ENCODE assay signal across 13 cellular contexts in genomic region chr20:50747275-50747674, GRCh38. TPM values are rescaled to one million over a fixed set of nuclear protein-coding genes. Genes with fewer than 3 reads are reported as not detected.
DNase-seq lines count a peak whose midpoint lies in the region; ATAC-seq and TF ChIP-seq lines count a peak whose summit lies in the region.
"Had no signal": no experiment of that assay in that cellular context is flagged by ENCODE, and none has a peak within 500 bp of the region (broad histone marks: within the 10 kb centered on the region; RNA-seq: fewer than 3 reads in every experiment).

No MANE protein-coding gene starts in this region.

- no peaks in the 10 kb centered on the region for H3K9me3 ChIP-seq in left ventricle myocardium inferior (replicated peaks)
- no peaks in the 10 kb centered on the region for H3K9me3 ChIP-seq in right cardiac atrium (ENCODE audit: control insufficient read depth, low read length)
- H3K9me3 ChIP-seq in Panc1 (ENCODE audit: control insufficient read depth, insufficient read depth, low read depth, low read length) = no peaks in the 10 kb centered on the region
- no peaks in the 10 kb centered on the region for H3K9me3 ChIP-seq in colonic mucosa

- H3K4me3 ChIP-seq in left ventricle myocardium inferior (no peak overlapping the region), right cardiac atrium (ENCODE audit: low read length) (no peak overlapping the region), Panc1 (ENCODE audit: low read depth in 2 of 2, low read length in 2 of 2) (peak overlapping the region in 1 of 2 experiments; percentile 2; a peak in 1 of 4 replicates), colonic mucosa (no peak overlapping the region), coronary artery (no peak overlapping the region)

- H3K4me3 Mint-ChIP-seq in type B pancreatic cell = no peak overlapping the region

- WGBS in right cardiac atrium = 97% methylated on average over 2 of the region's 2 CpGs

- no peaks in the 10 kb centered on the region for H3K9me3 Mint-ChIP-seq in type B pancreatic cell
- H3K9me3 Mint-ChIP-seq: CD14-positive monocyte had no signal

- ATAC-seq in right cardiac atrium (no peak), Panc1 (no peak), HG03457 (IDR thresholded peaks at IDR 0.05; ENCODE audit: unreplicated experiment) (no peak)

- H3K9ac ChIP-seq in colonic mucosa (ENCODE audit: low read depth in 2 of 2, low read length in 2 of 2) = no peak overlapping the region

- no peaks in the 10 kb centered on the region for H3K27me3 ChIP-seq in left ventricle myocardium inferior (ENCODE audit: low read depth)
- no peaks in the 10 kb centered on the region for H3K27me3 ChIP-seq in right cardiac atrium (ENCODE audit: control insufficient read depth, insufficient read depth)
- H3K27me3 ChIP-seq in Panc1 (ENCODE audit: control insufficient read depth, insufficient read depth, low read length) = no peaks in the 10 kb centered on the region
- no peaks in the 10 kb centered on the region for H3K27me3 ChIP-seq in colonic mucosa

- peaks cover 5% of the 10 kb centered on the region for H3K36me3 ChIP-seq in left ventricle myocardium inferior
- H3K36me3 ChIP-seq in Panc1 (ENCODE audit: control insufficient read depth, insufficient read depth, low read length) = peaks cover 23% of the 10 kb centered on the region
- no peaks in the 10 kb centered on the region for H3K36me3 ChIP-seq in colonic mucosa

- DNase-seq in left ventricle myocardium inferior (no peak), right cardiac atrium (no peak), Panc1 (ENCODE audit: low read depth, low spot score) (no peak), colonic mucosa (peak; percentile 12), type B pancreatic cell (ENCODE audit: extremely low spot score, unreplicated experiment) (no peak), NK-92 (lab: John Stamatoyannopoulos, UW; ENCODE audit: unreplicated experiment) (no peak), coronary artery (ENCODE audit: low spot score) (no peak)
- DNase-seq: GDM1; NCI-H446 treated with DMSO at 0.1 percent for 48 hours; RPMI8226; stimulated activated CD4-positive, alpha-beta T cell treated with anti-CD3 and anti-CD28 coated beads, Interleukin-2, amount 100 ng/mL, for 48 hours had no signal

- POLR2A ChIA-PET in Panc1 (lab: Charles Lee) = no interaction called here

- no TSS peak for BruUV-seq in Panc1 (replicated peaks; lab: Mats Ljungman, UMichigan)

- peaks cover 9% of the 10 kb centered on the region for H3K36me3 Mint-ChIP-seq in type B pancreatic cell
- H3K36me3 Mint-ChIP-seq: CD14-positive monocyte had no signal

- peaks cover 34% of the 10 kb centered on the region for H3K4me1 Mint-ChIP-seq in type B pancreatic cell (ENCODE audit: unreplicated experiment)

- H3K27me3 Mint-ChIP-seq in type B pancreatic cell = no peaks in the 10 kb centered on the region

- CTCF ChIA-PET in Panc1 (lab: Charles Lee) = interaction anchor here (0.7 kb wide), 1 partner anchor 116 kb away, joined by 3 read pairs; no protein-coding TSS in a partner anchor

- TF ChIP-seq CTCF in left ventricle myocardium inferior (IDR thresholded peaks at IDR 0.05; ENCODE audit: borderline replicate concordance) (no peak), Panc1 (IDR thresholded peaks at IDR 0.05) (no peak), colonic mucosa (IDR thresholded peaks at IDR 0.05) (no peak), type B pancreatic cell (conservative IDR thresholded peaks at IDR 0.05) (no peak), coronary artery (IDR thresholded peaks at IDR 0.05) (no peak)

- intact Hi-C loops in left ventricle myocardium inferior (cut with micrococcal nuclease) = loop anchor here (10.0 kb wide), 1 partner anchor 72 kb away; no protein-coding TSS in a partner anchor
- intact Hi-C loops in right cardiac atrium (cut with DNase I) = loop anchor here in 2 of 4 donors (10.0 kb wide), 1 partner anchor 122 kb away; no protein-coding TSS in a partner anchor
- intact Hi-C loops in Panc1 (cut with micrococcal nuclease; ENCODE audit: unreplicated experiment) = loop anchor here (5.0 kb wide), 1 partner anchor 40 kb away; no protein-coding TSS in a partner anchor
- intact Hi-C loops in colonic mucosa (cut with DNase I) = loop anchor here (10.0 kb wide), 1 partner anchor 122 kb away; no protein-coding TSS in a partner anchor

- H3K4me1 ChIP-seq in left ventricle myocardium inferior (peaks cover 67% of the 10 kb centered on the region), right cardiac atrium (ENCODE audit: control insufficient read depth, insufficient read depth, low read length) (no peaks in the 10 kb centered on the region), Panc1 (ENCODE audit: control insufficient read depth, insufficient read depth, low read length) (peaks cover 89% of the 10 kb centered on the region), colonic mucosa (peaks cover 7% of the 10 kb centered on the region)

- peak overlapping the region; percentile 57 for H3K27ac Mint-ChIP-seq in type B pancreatic cell

- peak overlapping the region; percentile 93 for H3K27ac ChIP-seq in left ventricle myocardium inferior (replicated peaks)
- H3K27ac ChIP-seq in right cardiac atrium (ENCODE audit: low read length) = no peak overlapping the region
- peak overlapping the region; percentile 99 for H3K27ac ChIP-seq in Panc1 (ENCODE audit: low read length)
- peak overlapping the region; percentile 52 for H3K27ac ChIP-seq in colonic mucosa
- no peak overlapping the region for H3K27ac ChIP-seq in coronary artery

- in situ Hi-C loops in Panc1 (cut with HindIII; ENCODE audit: low pct_unique_long_range_greater_than_20kb, low sequenced_read_pairs) = no loop called here

RNA-seq across cellular contexts. Expression of gene PARD6B, which starts 15.9 kb away (rescaled TPM):
- total RNA-seq in left ventricle myocardium inferior = 3.4 TPM
- total RNA-seq in right cardiac atrium = 1 to 10 TPM; 2.5 to 5.2 (median 3.5) TPM
- 0.93 TPM for polyA plus RNA-seq in right cardiac atrium
- 132 TPM for total RNA-seq in Panc1 (2021; ENCODE audit: unreplicated experiment)
- 11.2 TPM for polyA plus RNA-seq in Panc1 (2012; ENCODE audit: insufficient read length)
- total RNA-seq in colonic mucosa = 10 to 100 TPM; 16.6 to 35.6 TPM
- total RNA-seq in type B pancreatic cell (ENCODE audit: low replicate concordance) = 27.7 and 50.0 TPM in 2 replicates

RNA-seq across cellular contexts. Expression of gene BCAS4, which starts 47.6 kb away (rescaled TPM):
- 2.1 TPM for total RNA-seq in left ventricle myocardium inferior
- 1 to 10 TPM; 1.6 to 3.5 (median 2.2) TPM for total RNA-seq in right cardiac atrium
- 2.4 TPM for polyA plus RNA-seq in right cardiac atrium
- total RNA-seq in Panc1 (2021; ENCODE audit: unreplicated experiment) = 34.8 TPM
- polyA plus RNA-seq in Panc1 (2012; ENCODE audit: insufficient read length) = 76.6 TPM
- 1 to 10 TPM; 1.1 to 2.7 TPM for total RNA-seq in colonic mucosa
- total RNA-seq in type B pancreatic cell (ENCODE audit: low replicate concordance) = 6.3 and 9.3 TPM in 2 replicates

RNA-seq across cellular contexts. Expression of gene RIPOR3, which starts 55.9 kb away (rescaled TPM):
- 6.5 TPM for total RNA-seq in left ventricle myocardium inferior
- 1 to 10 TPM; 2.1 to 6.9 (median 2.9) TPM for total RNA-seq in right cardiac atrium
- polyA plus RNA-seq in right cardiac atrium = 12.9 TPM
- total RNA-seq in Panc1 (2021; ENCODE audit: unreplicated experiment) = 92.5 TPM
- polyA plus RNA-seq in Panc1 (2012; ENCODE audit: insufficient read length) = 97.9 TPM
- 1 to 10 TPM; 1.9 to 2.9 TPM for total RNA-seq in colonic mucosa
- total RNA-seq in type B pancreatic cell (ENCODE audit: low replicate concordance) = 1.9 and 5.1 TPM in 2 replicates
- polyA plus RNA-seq: CD14-positive monocyte had no signal

Comparison
In these comparisons a context has a peak if more than half of its experiments do, and no peak if none do; other contexts are left out.
1. H3K27ac ChIP-seq: peak in left ventricle myocardium inferior (single experiment), Panc1 (single experiment) and colonic mucosa (single experiment); none in right cardiac atrium (single experiment) and coronary artery (0 of 2).
2. RNA of gene RIPOR3, which starts 55.9 kb away (total RNA-seq): 92.5 TPM in Panc1 (single experiment); 6.5 TPM in left ventricle myocardium inferior (single experiment), 1.9 to 5.1 TPM in type B pancreatic cell, 2.1 to 6.9 TPM in right cardiac atrium and 1.9 to 2.9 TPM in colonic mucosa; every median in the first group is over 10 times any median in the second.